ENCODE assay signal across 20 cellular contexts in the genomic region with DNA sequence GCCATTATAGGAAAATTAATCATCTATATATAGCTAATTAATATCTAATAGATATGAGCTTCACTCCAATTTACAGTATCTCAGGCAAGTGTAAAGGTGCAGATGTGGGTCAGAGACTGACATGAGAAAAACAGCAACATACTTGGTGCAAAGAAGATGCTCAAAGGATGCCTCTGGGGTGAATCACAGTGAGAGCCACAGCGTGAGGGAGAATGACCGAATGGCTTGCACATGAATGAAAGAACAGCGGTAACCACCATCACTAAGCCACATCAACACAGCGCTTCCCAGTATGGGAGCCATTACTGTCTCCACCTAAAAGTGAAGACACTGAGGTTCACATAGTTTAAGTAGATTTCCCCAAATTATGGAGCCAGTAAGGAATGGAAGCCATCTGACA.
DNase-seq lines count a peak whose midpoint lies in the region; TF ChIP-seq lines count a peak whose summit lies in the region.
"Had no signal": no experiment of that assay in that cellular context is flagged by ENCODE, and none has a peak within 500 bp of the region (broad histone marks: within the 10 kb centered on the region; RNA-seq: fewer than 3 reads in every experiment).

No MANE protein-coding gene starts in this region.

- intact Hi-C loops in dorsolateral prefrontal cortex (cut with DNase I): loop anchor here in 1 of 2 donors (2.0 to 10.0 kb wide), 2 partner anchors 418 to 496 kb away; no protein-coding TSS in a partner anchor

- H3K9ac ChIP-seq in HUES48 (ENCODE audit: low read depth, low read length): no peak overlapping the region
- H3K9ac ChIP-seq: SK-N-SH had no signal

- peaks cover 30% of the 10 kb centered on the region for H3K4me1 ChIP-seq in HUES48 (ENCODE audit: control insufficient read depth, insufficient read depth, low read length)

- H3K36me3 ChIP-seq in HUES48 (ENCODE audit: control insufficient read depth, insufficient read depth, low read length): no peaks in the 10 kb centered on the region

- no peaks in the 10 kb centered on the region for H3K27me3 ChIP-seq in HUES48 (ENCODE audit: control insufficient read depth, insufficient read depth, low read length)
- peaks cover 0 to under 1% (median 0%) of the 10 kb centered on the region in 45 donors for H3K27me3 ChIP-seq in dorsolateral prefrontal cortex

- no peaks in the 10 kb centered on the region for H3K9me3 ChIP-seq in HUES48 (ENCODE audit: control insufficient read depth, insufficient read depth, low read length)
- H3K9me3 ChIP-seq: SK-N-SH had no signal

- no peak overlapping the region for H3K4me3 ChIP-seq in HUES48 (ENCODE audit: low read depth, low read length)
- H3K4me3 ChIP-seq in dorsolateral prefrontal cortex: no peak overlapping the region
- H3K4me3 ChIP-seq: GM12878 had no signal

- no peak for DNase-seq in dorsolateral prefrontal cortex
- DNase-seq in activated naive CD4-positive, alpha-beta T cell treated with Interleukin-2 at 50 U/mL for 16 hours: no peak
- no peak for DNase-seq in activated CD4-positive, alpha-beta T cell treated with anti-CD3 and anti-CD28 coated beads for 4 hours
- no peak for DNase-seq in GM13976 (ENCODE audit: low spot score)
- DNase-seq: DMS153, GDM1, KBM-7, MV-4-11, NCI-H1105, NCI-H1436 treated with DMSO at 0.1 percent for 48 hours, NCI-H187 treated with DMSO at 0.1 percent for 48 hours, NCI-H2171 treated with DMSO at 0.1 percent for 48 hours, NCI-H345, NCI-H524, NCI-H774, SK-N-SH had no signal

- in situ Hi-C loops in GM13976 (cut with MboI; ENCODE audit: low sequenced_read_pairs, unreplicated experiment): no loop called here

- TF ChIP-seq CTCF in dorsolateral prefrontal cortex (IDR thresholded peaks at IDR 0.05 in 54 of 56, conservative IDR thresholded peaks at IDR 0.05 in 2 of 56; ENCODE audit: low read depth in 1 of 56, partially characterized antibody in 56 of 56): no peak
- TF ChIP-seq CTCF in GM13976 (IDR thresholded peaks at IDR 0.05; ENCODE audit: borderline replicate concordance, control extremely low read depth, extremely low read depth, insufficient read depth, missing control alignments): no peak

- H3K27ac ChIP-seq in HUES48 (ENCODE audit: low read depth, low read length) (peak overlapping the region; percentile 60), angular gyrus (ENCODE audit: low read depth, low read length) (peak overlapping the region; percentile 93), dorsolateral prefrontal cortex (peak overlapping the region in 53 of 59 donors; percentile 61 to 96 (median 87)), temporal lobe (ENCODE audit: low read depth, low read length) (peak overlapping the region; percentile 87)
